In genomic region chr14:75577724-75578098, GRCh38 we compare ENCODE assay signal across 8 cellular contexts. TPM values are rescaled to one million over a fixed set of nuclear protein-coding genes. Genes with fewer than 3 reads are reported as not detected.
A peak's percentile ranks its signal among the peaks of the same experiment; 100 is the strongest.
DNase-seq lines count a peak whose midpoint lies in the region; ATAC-seq and TF ChIP-seq lines count a peak whose summit lies in the region.

No MANE protein-coding gene starts in this region.

- peak overlapping the region; percentile 52 for H3K4me3 ChIP-seq in neuron (ENCODE audit: low read length)

- peak overlapping the region; percentile 59 for H3K27ac ChIP-seq in substantia nigra (ENCODE audit: low read depth, low read length, poor library complexity, severe bottlenecking)

- H3K36me3 Mint-ChIP-seq in Calu3 (ENCODE audit: insufficient read depth, unreplicated experiment) = peaks cover 16% of the 10 kb centered on the region

- peak; percentile 78 for DNase-seq in Calu3
- peak; percentile 50 for DNase-seq in KG1 (lab: John Stamatoyannopoulos, UW)
- peak; percentile 87 for DNase-seq in SIG-M5 treated with dmso at 0.1 percent for 504 hours (lab: John Stamatoyannopoulos, UW; ENCODE audit: unreplicated experiment)
- DNase-seq in activated naive CD4-positive, alpha-beta T cell treated with Interleukin-2 at 50 U/mL for 16 hours = peak; percentile 79
- peak; percentile 84 for DNase-seq in germinal center (ENCODE audit: low spot score)
- peak; percentile 15 to 87 (median 71) for DNase-seq in substantia nigra (lab: John Stamatoyannopoulos, UW)

- H3K27me3 ChIP-seq in neuron (ENCODE audit: insufficient read depth, low read length) = peaks cover 2% of the 10 kb centered on the region

- peak; percentile 79 for ATAC-seq in GM21423 (IDR thresholded peaks at IDR 0.05; ENCODE audit: unreplicated experiment)

- H3K4me1 ChIP-seq in neuron (ENCODE audit: insufficient read depth, low read length) = peaks cover 17% of the 10 kb centered on the region

- no peak overlapping the region for H3K27ac Mint-ChIP-seq in Calu3 (ENCODE audit: unreplicated experiment)

- BruUV-seq in Calu3 (replicated peaks; lab: Mats Ljungman, UMichigan) = no TSS peak

- H3K4me3 Mint-ChIP-seq in Calu3 (ENCODE audit: low read depth, unreplicated experiment) = peak overlapping the region; percentile 74

- H3K27me3 Mint-ChIP-seq in Calu3 (ENCODE audit: unreplicated experiment) = no peaks in the 10 kb centered on the region

- intact Hi-C loops in Calu3 (cut with micrococcal nuclease; ENCODE audit: unreplicated experiment) = loop anchor here (1.0 to 2.0 kb wide), 2 partner anchors 77 to 403 kb away; partner anchors contain the start of gene TGFB3

- peak; percentile 61 for TF ChIP-seq CTCF in Calu3 (IDR thresholded peaks at IDR 0.05; ENCODE audit: unreplicated experiment)

- H2AFZ ChIP-seq in neuron (ENCODE audit: low read depth, low read length) = peak overlapping the region; percentile 72

- no peaks in the 10 kb centered on the region for H3K36me3 ChIP-seq in neuron (ENCODE audit: insufficient read depth, low read length)

- no peaks in the 10 kb centered on the region for H3K9me3 Mint-ChIP-seq in Calu3 (ENCODE audit: low read depth, unreplicated experiment)

- peaks cover 2% of the 10 kb centered on the region for H3K9me3 ChIP-seq in neuron (ENCODE audit: low read length)

- CTCF ChIA-PET in Calu3 (lab: Charles Lee) = interaction anchor here (1.0 to 4.8 kb wide), 8 partner anchors 11 to 473 kb away, joined by 3 to 33 read pairs (median 5); partner anchors contain the start of genes ERG28 and TTLL5

- peaks cover 9% of the 10 kb centered on the region for H3K4me1 Mint-ChIP-seq in Calu3 (ENCODE audit: low read depth, unreplicated experiment)

RNA-seq across cellular contexts. Expression of gene FLVCR2, which starts 0.7 kb away (rescaled TPM):
- 0.61 and 1.4 TPM in 2 replicates for total RNA-seq in Calu3 (2022)

RNA-seq across cellular contexts. Expression of gene BATF, which starts 55.4 kb away (rescaled TPM):
- total RNA-seq in Calu3 (2022) = 1.4 and 2.2 TPM in 2 replicates

Comparison
In these comparisons a context has a peak if more than half of its experiments do, and no peak if none do; other contexts are left out.
1. Peak in every context shown above with its lines: DNase-seq, ATAC-seq, H3K4me3 ChIP-seq and H3K27ac ChIP-seq.